In genomic region chr7:46949270-46949931, GRCh38 we compare ENCODE assay signal across 18 cellular contexts.
"Had no signal": no experiment of that assay in that cellular context is flagged by ENCODE, and none has a peak within 500 bp of the region (broad histone marks: within the 10 kb centered on the region; RNA-seq: fewer than 3 reads in every experiment).

No MANE protein-coding gene starts in this region.

- H3K36me3 ChIP-seq: esophagus muscularis mucosa, gastroesophageal sphincter, left ventricle myocardium inferior, tibial artery, upper lobe of left lung had no signal

- H3K36me3 Mint-ChIP-seq: immature natural killer cell; naive thymus-derived CD4-positive, alpha-beta T cell; stimulated activated memory B cell treated with anti-CD40 and anti-IgM and Interleukin-4, amounts not matched to agents 10 μg/mL and 1 μg/mL and 100 μg/mL, for 72 hours had no signal

- DNase-seq: effector memory CD4-positive, alpha-beta T cell; glutamatergic neuron; immature natural killer cell; left ventricle myocardium inferior; mesendoderm; naive thymus-derived CD4-positive, alpha-beta T cell; nephron progenitor cell; posterior cingulate gyrus; right cardiac atrium; stimulated activated CD4-positive, alpha-beta T cell treated with anti-CD3 and anti-CD28 coated beads, Interleukin-4, amount 100 ng/mL, for 1 hour; tibial artery; upper lobe of left lung had no signal

- H3K4me1 Mint-ChIP-seq: immature natural killer cell; naive thymus-derived CD4-positive, alpha-beta T cell; stimulated activated memory B cell treated with anti-CD40 and anti-IgM and Interleukin-4, amounts not matched to agents 10 μg/mL and 1 μg/mL and 100 μg/mL, for 72 hours had no signal

- H3K4me1 ChIP-seq: gastroesophageal sphincter, tibial artery, upper lobe of left lung had no signal

- H3K9me3 Mint-ChIP-seq: nephron progenitor cell; stimulated activated naive CD8-positive, alpha-beta T cell treated with anti-CD3 and anti-CD28 coated beads, Interleukin-15, Interleukin-2, amounts not matched to agents 100 ng/mL and 50 ng/mL, for 24 hours had no signal

- H3K27me3 Mint-ChIP-seq: stimulated activated memory B cell treated with anti-CD40 and anti-IgM and Interleukin-4, amounts not matched to agents 10 μg/mL and 1 μg/mL and 100 μg/mL, for 72 hours; stimulated activated naive CD8-positive, alpha-beta T cell treated with anti-CD3 and anti-CD28 coated beads, Interleukin-15, Interleukin-2, amounts not matched to agents 100 ng/mL and 50 ng/mL, for 24 hours had no signal

- H3K27ac Mint-ChIP-seq: immature natural killer cell; naive thymus-derived CD4-positive, alpha-beta T cell; nephron progenitor cell; stimulated activated memory B cell treated with anti-CD40 and anti-IgM and Interleukin-4, amounts not matched to agents 10 μg/mL and 1 μg/mL and 100 μg/mL, for 72 hours; stimulated activated naive CD8-positive, alpha-beta T cell treated with anti-CD3 and anti-CD28 coated beads, Interleukin-15, Interleukin-2, amounts not matched to agents 100 ng/mL and 50 ng/mL, for 24 hours had no signal

- ATAC-seq: gastroesophageal sphincter; naive thymus-derived CD4-positive, alpha-beta T cell; right cardiac atrium; stimulated activated memory B cell treated with anti-CD40 and anti-IgM and Interleukin-4, amounts not matched to agents 10 μg/mL and 1 μg/mL and 100 μg/mL, for 72 hours had no signal

- H3K4me3 ChIP-seq: esophagus muscularis mucosa, gastroesophageal sphincter, left ventricle myocardium inferior, lung, tibial artery, upper lobe of left lung had no signal

- H3K9me3 ChIP-seq: esophagus muscularis mucosa, gastroesophageal sphincter, left ventricle myocardium inferior, tibial artery, upper lobe of left lung had no signal

- H3K27ac ChIP-seq: epithelial cell of prostate, esophagus muscularis mucosa, gastroesophageal sphincter, left ventricle myocardium inferior, tibial artery, upper lobe of left lung had no signal

- H3K4me3 Mint-ChIP-seq: immature natural killer cell; naive thymus-derived CD4-positive, alpha-beta T cell; nephron progenitor cell; stimulated activated memory B cell treated with anti-CD40 and anti-IgM and Interleukin-4, amounts not matched to agents 10 μg/mL and 1 μg/mL and 100 μg/mL, for 72 hours; stimulated activated naive CD8-positive, alpha-beta T cell treated with anti-CD3 and anti-CD28 coated beads, Interleukin-15, Interleukin-2, amounts not matched to agents 100 ng/mL and 50 ng/mL, for 24 hours had no signal

- H3K27me3 ChIP-seq: esophagus muscularis mucosa, gastroesophageal sphincter, tibial artery, upper lobe of left lung had no signal
